ENCODE assay signal across 16 cellular contexts in the genomic region with DNA sequence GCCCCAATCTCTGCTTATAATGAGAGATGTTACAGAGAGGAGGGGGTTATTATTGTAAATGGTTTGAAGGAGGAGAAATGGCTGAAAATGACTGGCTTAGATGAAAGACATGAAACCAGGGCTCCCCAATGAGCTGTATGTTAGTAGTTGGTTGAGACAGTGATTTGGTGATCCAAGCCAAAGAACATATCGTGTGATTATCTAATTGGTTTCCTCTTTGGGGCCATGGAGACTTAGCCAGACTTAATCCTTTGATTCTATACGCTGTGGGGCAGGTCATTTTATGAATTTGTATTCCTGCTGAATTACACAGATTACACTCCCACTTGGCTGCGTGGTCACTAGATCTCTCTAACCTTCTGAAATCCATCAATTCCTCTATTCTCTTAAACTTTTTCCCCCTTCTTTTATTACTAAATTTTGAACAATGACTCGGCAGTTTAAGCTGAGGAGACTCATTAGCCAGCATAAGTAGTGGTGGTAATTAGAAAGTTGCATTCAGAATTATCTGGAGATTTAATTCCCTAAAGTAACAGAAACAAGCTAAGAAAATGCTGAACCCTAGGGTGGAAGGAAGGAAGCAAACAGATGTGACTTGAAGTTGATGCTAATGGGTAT. TPM values are rescaled to one million over a fixed set of nuclear protein-coding genes. Genes with fewer than 3 reads are reported as not detected.
DNase-seq lines count a peak whose midpoint lies in the region; ATAC-seq and TF ChIP-seq lines count a peak whose summit lies in the region.
"Had no signal": no experiment of that assay in that cellular context is flagged by ENCODE, and none has a peak within 500 bp of the region (broad histone marks: within the 10 kb centered on the region; RNA-seq: fewer than 3 reads in every experiment).

No MANE protein-coding gene starts in this region.

- H3K4me1 ChIP-seq in endodermal cell (ENCODE audit: control insufficient read depth, insufficient read depth, low read length) (peaks cover 8% of the 10 kb centered on the region), urinary bladder (ENCODE audit: insufficient read depth) (peaks cover 2% of the 10 kb centered on the region)

- peaks cover 13% of the 10 kb centered on the region for H3K36me3 Mint-ChIP-seq in endodermal cell (ENCODE audit: low read depth)
- H3K36me3 Mint-ChIP-seq: CD14-positive monocyte, natural killer cell had no signal

- DNase-seq in NCI-H2171 treated with DMSO at 0.1 percent for 48 hours (lab: John Stamatoyannopoulos, UW) (peak; percentile 17), NCI-H2171 (lab: John Stamatoyannopoulos, UW) (no peak), OCI-M1 (lab: John Stamatoyannopoulos, UW) (peak; percentile 21), endodermal cell (no peak), NCI-H748 treated with DMSO at 0.1 percent for 48 hours (lab: John Stamatoyannopoulos, UW) (no peak)
- DNase-seq in activated CD4-positive, CD25-positive, alpha-beta regulatory T cell treated with anti-CD3 and anti-CD28 coated beads, Interleukin-2, amount 50 U/mL, for 72 hours: no peak
- DNase-seq: 8988T; activated CD4-positive, alpha-beta T cell treated with anti-CD3 and anti-CD28 coated beads, Interleukin-2, amount 50 U/mL, for 48 hours; activated naive CD4-positive, alpha-beta T cell treated with Interleukin-2 at 50 U/mL for 16 hours; natural killer cell; NK-92 treated with Interleukin-12 subunit alpha and Interleukin-12 subunit beta, amount 100 ng/mL, for 24 hours had no signal

- H3K27me3 Mint-ChIP-seq in endodermal cell (ENCODE audit: insufficient read depth): no peaks in the 10 kb centered on the region

- no peaks in the 10 kb centered on the region for H3K27me3 ChIP-seq in endodermal cell (ENCODE audit: control insufficient read depth, insufficient read depth, low read length, poor library complexity, severe bottlenecking)

- no peak for ATAC-seq in HG02938 (IDR thresholded peaks at IDR 0.05; ENCODE audit: unreplicated experiment)
- ATAC-seq: natural killer cell had no signal

- 92 to 95% methylated on average over 3 to 4 of the region's 4 CpGs for WGBS in endodermal cell (ENCODE audit: insufficient coverage in 1 of 2, insufficient read length in 1 of 2), 2 experiments
- WGBS in urinary bladder: 75% methylated on average over 4 of the region's 4 CpGs

- H3K4me3 Mint-ChIP-seq in endodermal cell: no peak overlapping the region
- H3K4me3 Mint-ChIP-seq: CD14-positive monocyte, natural killer cell had no signal

- H3K27ac Mint-ChIP-seq in endodermal cell: peak overlapping the region; percentile 22
- H3K27ac Mint-ChIP-seq: CD14-positive monocyte, natural killer cell had no signal

- no peak for TF ChIP-seq CTCF in endodermal cell (conservative IDR thresholded peaks at IDR 0.05)

- H3K9ac ChIP-seq in endodermal cell (ENCODE audit: extremely low read depth, low read length, poor library complexity, severe bottlenecking): no peak overlapping the region
- H3K9ac ChIP-seq: KMS-11 had no signal

- H3K9me3 Mint-ChIP-seq in endodermal cell: peaks cover 7% of the 10 kb centered on the region
- H3K9me3 Mint-ChIP-seq: CD14-positive monocyte, natural killer cell had no signal

- H3K27ac ChIP-seq in endodermal cell (ENCODE audit: low read depth, low read length) (no peak overlapping the region), urinary bladder (ENCODE audit: low read depth) (peak overlapping the region; percentile 2)
- H3K27ac ChIP-seq: KMS-11 had no signal

- H3K36me3 ChIP-seq in endodermal cell (ENCODE audit: control insufficient read depth, insufficient read depth, low read length) (peaks cover 14% of the 10 kb centered on the region), urinary bladder (ENCODE audit: insufficient read depth) (peaks cover 1% of the 10 kb centered on the region)

- H3K9me3 ChIP-seq in endodermal cell (ENCODE audit: control insufficient read depth, low read length): peaks cover 12% of the 10 kb centered on the region

- H3K4me1 Mint-ChIP-seq in endodermal cell: peaks cover 44% of the 10 kb centered on the region

- H3K4me3 ChIP-seq in endodermal cell (ENCODE audit: low read length) (no peak overlapping the region), urinary bladder (ENCODE audit: low read depth, low read length) (no peak overlapping the region)
- H3K4me3 ChIP-seq: coronary artery had no signal

RNA-seq across cellular contexts. Expression of a gene that starts 5.3 kb away (rescaled TPM):
- 10 to 100 TPM; 25.6 to 33.4 TPM for total RNA-seq in endodermal cell
- 24.5 TPM for polyA plus RNA-seq in endodermal cell (2013, experiment 1 of 2)
- 22.5 TPM for polyA plus RNA-seq in endodermal cell (2013, experiment 2 of 2)
- 35.8 TPM for total RNA-seq in urinary bladder
- polyA plus RNA-seq in urinary bladder: 23.2 TPM

RNA-seq across cellular contexts. Expression of a gene that starts 37.0 kb away (rescaled TPM):
- 1 to 10 TPM; 1.7 to 2.3 TPM for total RNA-seq in endodermal cell
- polyA plus RNA-seq in endodermal cell (2013, experiment 1 of 2): 0.39 TPM
- polyA plus RNA-seq in endodermal cell (2013, experiment 2 of 2): 0.41 TPM
- 7.0 TPM for total RNA-seq in urinary bladder
- polyA plus RNA-seq in urinary bladder: 0.60 TPM
- polyA plus RNA-seq: CD14-positive monocyte had no signal

Comparison
In these comparisons a context has a peak if more than half of its experiments do, and no peak if none do; other contexts are left out.
1. DNase-seq: peak in NCI-H2171 treated with DMSO at 0.1 percent for 48 hours (single experiment) and OCI-M1 (single experiment); none in NCI-H2171 (single experiment), endodermal cell (single experiment), activated CD4-positive, CD25-positive, alpha-beta regulatory T cell treated with anti-CD3 and anti-CD28 coated beads, Interleukin-2, amount 50 U/mL, for 72 hours (single experiment) and NCI-H748 treated with DMSO at 0.1 percent for 48 hours (single experiment).